In the genomic region with DNA sequence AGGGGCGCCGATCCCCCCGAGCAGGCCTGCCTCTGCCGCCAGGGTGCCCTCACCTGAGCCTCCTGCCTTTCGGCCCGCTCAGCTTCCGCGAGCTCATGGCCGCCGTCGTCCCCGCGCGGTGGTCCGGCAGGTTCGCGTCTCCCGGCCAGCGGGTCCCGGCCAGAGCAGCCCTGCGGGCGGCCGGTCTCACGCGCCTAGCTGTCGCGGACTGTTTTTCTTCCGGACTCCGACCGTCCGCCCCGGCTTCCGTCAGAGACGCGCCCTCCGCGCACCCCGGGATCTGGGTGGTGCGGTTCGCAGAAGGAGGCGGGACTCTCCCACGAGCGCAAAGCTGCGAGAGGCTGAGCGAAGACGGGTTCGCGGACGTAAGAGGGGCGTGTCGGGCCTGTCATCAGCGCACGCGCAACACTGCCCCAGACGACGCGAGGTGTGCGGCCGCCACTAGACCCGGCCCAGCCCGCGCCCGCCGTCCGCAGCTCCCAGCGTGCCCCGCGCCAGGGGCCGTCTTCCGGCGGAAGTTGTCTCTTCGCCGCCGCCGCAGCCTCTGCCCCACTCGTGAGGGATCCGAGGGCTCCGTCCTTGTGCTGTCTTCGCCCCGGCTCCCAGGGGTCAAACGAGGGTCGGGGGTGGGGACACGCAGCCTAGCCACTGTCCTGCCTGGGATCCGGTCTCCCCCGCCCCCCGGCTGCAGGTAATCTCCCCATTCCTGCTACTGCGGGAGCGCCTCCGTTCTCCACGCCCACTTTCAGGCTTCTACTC, we compare ENCODE assay signal across 1 cellular context.
TF ChIP-seq lines count a peak whose summit lies in the region.

Gene INPP5K, minus strand, starts transcription at position 210 of the 759 bp plus-strand sequence. Its CDS starts 113 bp downstream, at position 97.

TF ChIP-seq in HepG2, 621 proteins besides CTCF, POLR2A, EP300 and RAD21 (continued from another document):
- TF ChIP-seq ZNF546 (CRISPR knock-in tag; conservative IDR thresholded peaks at IDR 0.05) = no peak
- TF ChIP-seq DMTF1 (CRISPR knock-in tag; IDR thresholded peaks at IDR 0.05) = no peak
- no peak; the same call in 1 of the 2 replicates for TF ChIP-seq HIVEP1 (CRISPR knock-in tag; IDR thresholded peaks at IDR 0.05)
- no peak for TF ChIP-seq HMG20A (CRISPR knock-in tag; IDR thresholded peaks at IDR 0.05; ENCODE audit: borderline replicate concordance)
- TF ChIP-seq ZNF724P (CRISPR knock-in tag; IDR thresholded peaks at IDR 0.05; ENCODE audit: borderline replicate concordance) = no peak
- TF ChIP-seq ZNF263 (CRISPR knock-in tag; IDR thresholded peaks at IDR 0.05) = no peak
- no peak for TF ChIP-seq PRDM4 (CRISPR knock-in tag; IDR thresholded peaks at IDR 0.05; ENCODE audit: borderline replicate concordance)
- TF ChIP-seq HNRNPLL (IDR thresholded peaks at IDR 0.05; ENCODE audit: low read depth, low read length, poor library complexity, severe bottlenecking) = peak; percentile 95
- TF ChIP-seq UBTF (CRISPR knock-in tag; IDR thresholded peaks at IDR 0.05) = no peak; the same call in 1 of the 2 replicates
- no peak; the same call in 1 of the 2 replicates for TF ChIP-seq ZSCAN21 (CRISPR knock-in tag; IDR thresholded peaks at IDR 0.05; ENCODE audit: borderline replicate concordance)
- 0 out of 2 replicates have a peak, but pooled peaks have one; percentile 59 for TF ChIP-seq ZNF83 (CRISPR knock-in tag; IDR thresholded peaks at IDR 0.05; ENCODE audit: borderline replicate concordance)
- TF ChIP-seq MATR3 (CRISPR knock-in tag; IDR thresholded peaks at IDR 0.05) = no peak
- TF ChIP-seq ZBTB7B (CRISPR knock-in tag; IDR thresholded peaks at IDR 0.05) = no peak
- TF ChIP-seq ZFP82 (CRISPR knock-in tag; IDR thresholded peaks at IDR 0.05; ENCODE audit: borderline replicate concordance) = 0 out of 2 replicates have a peak, but pooled peaks have one; percentile 58
